ENCODE assay signal across 14 cellular contexts in the genomic region with DNA sequence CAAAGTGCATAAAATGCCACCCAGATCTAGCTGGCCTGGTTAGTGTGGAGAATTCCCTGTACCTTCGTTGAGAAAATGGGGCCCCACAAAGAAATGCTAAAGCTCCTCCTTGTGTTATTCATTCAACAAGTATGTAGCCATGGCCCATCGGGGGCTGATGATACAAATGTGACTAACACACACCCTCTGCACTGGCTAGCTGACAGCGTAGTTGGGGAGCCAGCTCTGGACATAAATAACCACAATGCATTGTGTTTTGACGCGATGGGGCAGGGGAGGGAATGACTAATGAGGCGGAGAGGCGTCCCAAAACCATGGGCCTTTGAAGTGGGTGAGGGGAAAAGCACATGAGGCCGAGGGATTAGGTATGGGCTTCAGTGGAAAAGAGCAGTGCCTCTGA. TPM values are rescaled to one million over a fixed set of nuclear protein-coding genes. Genes with fewer than 3 reads are reported as not detected.
DNase-seq lines count a peak whose midpoint lies in the region; TF ChIP-seq lines count a peak whose summit lies in the region.
"Had no signal": no experiment of that assay in that cellular context is flagged by ENCODE, and none has a peak within 500 bp of the region (broad histone marks: within the 10 kb centered on the region; RNA-seq: fewer than 3 reads in every experiment).

No MANE protein-coding gene starts in this region.

- TF ChIP-seq CTCF in foreskin fibroblast (IDR thresholded peaks at IDR 0.05; ENCODE audit: low read depth, low read length): no peak
- no peak for TF ChIP-seq CTCF in GM20000 (IDR thresholded peaks at IDR 0.05; ENCODE audit: extremely low read depth, missing control alignments)
- no peak for TF ChIP-seq CTCF in dorsolateral prefrontal cortex (IDR thresholded peaks at IDR 0.05 in 54 of 56, conservative IDR thresholded peaks at IDR 0.05 in 2 of 56; ENCODE audit: low read depth in 1 of 56, partially characterized antibody in 56 of 56)

- in situ Hi-C loops in ACHN (cut with HindIII; ENCODE audit: low pct_ligation_motif_present, low pct_unique_long_range_greater_than_20kb, low sequenced_read_pairs): no loop called here

- peak; percentile 76 for DNase-seq in ACHN
- peak; percentile 83 for DNase-seq in HS-27A (ENCODE audit: low read depth)
- DNase-seq in amniotic epithelial cell (ENCODE audit: low read depth): peak; percentile 92
- DNase-seq in foreskin fibroblast: peak; percentile 95
- DNase-seq in CD1c-positive myeloid dendritic cell (ENCODE audit: extremely low spot score): no peak
- DNase-seq in GM20000 (ENCODE audit: low spot score): no peak
- no peak for DNase-seq in dorsolateral prefrontal cortex
- no peak for DNase-seq in putamen (ENCODE audit: low spot score)
- DNase-seq: activated CD4-positive, alpha-beta T cell treated with anti-CD3 and anti-CD28 coated beads for 48 hours; activated naive CD4-positive, alpha-beta T cell; H7; MV-4-11; NCI-H524 treated with DMSO at 0.1 percent for 48 hours; stimulated activated naive CD4-positive, alpha-beta T cell had no signal

- intact Hi-C loops in dorsolateral prefrontal cortex (cut with DNase I): no loop called here

- no peak overlapping the region for H3K27ac ChIP-seq in dorsolateral prefrontal cortex

- H3K27me3 ChIP-seq in dorsolateral prefrontal cortex: peaks cover 0 to 3% (median 0%) of the 10 kb centered on the region in 45 donors

- H3K4me3 ChIP-seq in foreskin fibroblast (ENCODE audit: low read depth in 1 of 2, low read length in 2 of 2) (no peak overlapping the region), dorsolateral prefrontal cortex (no peak overlapping the region)

RNA-seq across cellular contexts. Expression of gene ASL, which starts 28.2 kb away (rescaled TPM):
- total RNA-seq in dorsolateral prefrontal cortex: 10 to 100 TPM; 12.3 to 38.5 (median 20.3) TPM

Comparison
In these comparisons a context has a peak if more than half of its experiments do, and no peak if none do; other contexts are left out.
1. DNase-seq: peak in ACHN (single experiment), HS-27A (single experiment), amniotic epithelial cell (single experiment) and foreskin fibroblast (2 of 2); none in CD1c-positive myeloid dendritic cell (single experiment), GM20000 (single experiment), dorsolateral prefrontal cortex (0 of 10) and putamen (single experiment).